ENCODE assay signal across 1 cellular context in the genomic region with DNA sequence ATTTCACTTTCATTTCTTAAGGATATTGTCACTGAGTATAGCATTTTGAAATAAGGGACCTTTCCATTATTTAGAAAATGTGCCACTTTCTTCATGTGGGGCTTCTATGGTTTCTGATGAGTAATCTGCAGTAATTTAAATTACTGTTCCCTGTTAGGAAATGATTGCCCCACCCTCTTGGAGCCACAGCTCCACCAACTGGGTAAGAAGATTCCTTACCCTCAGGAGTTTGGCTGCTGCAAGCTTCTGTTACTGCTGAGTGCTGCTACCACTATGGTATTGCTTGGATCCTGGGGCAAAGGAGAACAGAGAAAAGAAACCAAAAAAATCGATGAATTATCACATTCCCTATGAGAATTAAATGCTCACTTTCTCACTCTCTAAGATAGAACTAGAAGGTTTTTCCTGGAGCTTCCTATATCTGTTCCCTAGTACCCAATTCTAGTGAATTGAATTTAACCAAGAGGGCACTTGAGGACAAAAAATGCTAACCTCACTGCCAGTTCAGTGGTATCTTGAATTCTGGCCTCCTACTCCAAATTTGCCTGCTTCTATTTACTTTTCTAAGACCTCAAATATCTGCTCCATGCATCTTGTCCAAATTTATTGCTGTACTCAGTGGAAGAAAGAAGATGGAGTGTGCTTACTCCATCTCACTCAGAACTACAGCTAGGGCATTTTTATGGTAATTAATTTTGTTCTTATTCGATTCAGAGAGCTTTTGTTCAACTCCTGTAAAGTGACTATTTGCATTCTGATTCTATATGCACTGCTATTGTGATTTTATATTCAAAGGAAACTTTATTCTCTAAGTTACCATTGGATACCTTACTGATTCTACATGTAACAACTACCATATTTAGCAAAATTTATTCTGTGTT.
TF ChIP-seq lines count a peak whose summit lies in the region.

No MANE protein-coding gene starts in this region.

TF ChIP-seq in GM23338, 12 proteins besides CTCF, POLR2A, EP300 and RAD21 (continued from another document):
- TF ChIP-seq, protein P1, sequence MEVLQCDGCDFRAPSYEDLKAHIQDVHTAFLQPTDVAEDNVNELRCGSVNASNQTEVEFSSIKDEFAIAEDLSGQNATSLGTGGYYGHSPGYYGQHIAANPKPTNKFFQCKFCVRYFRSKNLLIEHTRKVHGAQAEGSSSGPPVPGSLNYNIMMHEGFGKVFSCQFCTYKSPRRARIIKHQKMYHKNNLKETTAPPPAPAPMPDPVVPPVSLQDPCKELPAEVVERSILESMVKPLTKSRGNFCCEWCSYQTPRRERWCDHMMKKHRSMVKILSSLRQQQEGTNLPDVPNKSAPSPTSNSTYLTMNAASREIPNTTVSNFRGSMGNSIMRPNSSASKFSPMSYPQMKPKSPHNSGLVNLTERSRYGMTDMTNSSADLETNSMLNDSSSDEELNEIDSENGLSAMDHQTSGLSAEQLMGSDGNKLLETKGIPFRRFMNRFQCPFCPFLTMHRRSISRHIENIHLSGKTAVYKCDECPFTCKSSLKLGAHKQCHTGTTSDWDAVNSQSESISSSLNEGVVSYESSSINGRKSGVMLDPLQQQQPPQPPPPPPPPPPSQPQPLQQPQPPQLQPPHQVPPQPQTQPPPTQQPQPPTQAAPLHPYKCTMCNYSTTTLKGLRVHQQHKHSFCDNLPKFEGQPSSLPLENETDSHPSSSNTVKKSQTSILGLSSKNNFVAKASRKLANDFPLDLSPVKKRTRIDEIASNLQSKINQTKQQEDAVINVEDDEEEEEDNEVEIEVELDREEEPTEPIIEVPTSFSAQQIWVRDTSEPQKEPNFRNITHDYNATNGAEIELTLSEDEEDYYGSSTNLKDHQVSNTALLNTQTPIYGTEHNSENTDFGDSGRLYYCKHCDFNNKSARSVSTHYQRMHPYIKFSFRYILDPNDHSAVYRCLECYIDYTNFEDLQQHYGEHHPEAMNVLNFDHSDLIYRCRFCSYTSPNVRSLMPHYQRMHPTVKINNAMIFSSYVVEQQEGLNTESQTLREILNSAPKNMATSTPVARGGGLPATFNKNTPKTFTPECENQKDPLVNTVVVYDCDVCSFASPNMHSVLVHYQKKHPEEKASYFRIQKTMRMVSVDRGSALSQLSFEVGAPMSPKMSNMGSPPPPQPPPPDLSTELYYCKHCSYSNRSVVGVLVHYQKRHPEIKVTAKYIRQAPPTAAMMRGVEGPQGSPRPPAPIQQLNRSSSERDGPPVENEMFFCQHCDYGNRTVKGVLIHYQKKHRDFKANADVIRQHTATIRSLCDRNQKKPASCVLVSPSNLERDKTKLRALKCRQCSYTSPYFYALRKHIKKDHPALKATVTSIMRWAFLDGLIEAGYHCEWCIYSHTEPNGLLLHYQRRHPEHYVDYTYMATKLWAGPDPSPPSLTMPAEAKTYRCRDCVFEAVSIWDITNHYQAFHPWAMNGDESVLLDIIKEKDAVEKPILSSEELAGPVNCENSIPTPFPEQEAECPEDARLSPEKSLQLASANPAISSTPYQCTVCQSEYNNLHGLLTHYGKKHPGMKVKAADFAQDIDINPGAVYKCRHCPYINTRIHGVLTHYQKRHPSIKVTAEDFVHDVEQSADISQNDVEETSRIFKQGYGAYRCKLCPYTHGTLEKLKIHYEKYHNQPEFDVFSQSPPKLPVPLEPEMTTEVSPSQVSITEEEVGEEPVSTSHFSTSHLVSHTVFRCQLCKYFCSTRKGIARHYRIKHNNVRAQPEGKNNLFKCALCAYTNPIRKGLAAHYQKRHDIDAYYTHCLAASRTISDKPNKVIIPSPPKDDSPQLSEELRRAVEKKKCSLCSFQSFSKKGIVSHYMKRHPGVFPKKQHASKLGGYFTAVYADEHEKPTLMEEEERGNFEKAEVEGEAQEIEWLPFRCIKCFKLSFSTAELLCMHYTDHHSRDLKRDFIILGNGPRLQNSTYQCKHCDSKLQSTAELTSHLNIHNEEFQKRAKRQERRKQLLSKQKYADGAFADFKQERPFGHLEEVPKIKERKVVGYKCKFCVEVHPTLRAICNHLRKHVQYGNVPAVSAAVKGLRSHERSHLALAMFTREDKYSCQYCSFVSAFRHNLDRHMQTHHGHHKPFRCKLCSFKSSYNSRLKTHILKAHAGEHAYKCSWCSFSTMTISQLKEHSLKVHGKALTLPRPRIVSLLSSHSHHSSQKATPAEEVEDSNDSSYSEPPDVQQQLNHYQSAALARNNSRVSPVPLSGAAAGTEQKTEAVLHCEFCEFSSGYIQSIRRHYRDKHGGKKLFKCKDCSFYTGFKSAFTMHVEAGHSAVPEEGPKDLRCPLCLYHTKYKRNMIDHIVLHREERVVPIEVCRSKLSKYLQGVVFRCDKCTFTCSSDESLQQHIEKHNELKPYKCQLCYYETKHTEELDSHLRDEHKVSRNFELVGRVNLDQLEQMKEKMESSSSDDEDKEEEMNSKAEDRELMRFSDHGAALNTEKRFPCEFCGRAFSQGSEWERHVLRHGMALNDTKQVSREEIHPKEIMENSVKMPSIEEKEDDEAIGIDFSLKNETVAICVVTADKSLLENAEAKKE (CRISPR knock-in tag; IDR thresholded peaks at IDR 0.05): no peak
- TF ChIP-seq STAT1 (IDR thresholded peaks at IDR 0.05; ENCODE audit: unreplicated experiment) (no peak), ZNF331 (CRISPR knock-in tag; IDR thresholded peaks at IDR 0.05; ENCODE audit: low read depth) (no peak), REST (IDR thresholded peaks at IDR 0.05; ENCODE audit: unreplicated experiment) (no peak)
